Comparison of ENCODE assay signal across 19 cellular contexts in the genomic region with DNA sequence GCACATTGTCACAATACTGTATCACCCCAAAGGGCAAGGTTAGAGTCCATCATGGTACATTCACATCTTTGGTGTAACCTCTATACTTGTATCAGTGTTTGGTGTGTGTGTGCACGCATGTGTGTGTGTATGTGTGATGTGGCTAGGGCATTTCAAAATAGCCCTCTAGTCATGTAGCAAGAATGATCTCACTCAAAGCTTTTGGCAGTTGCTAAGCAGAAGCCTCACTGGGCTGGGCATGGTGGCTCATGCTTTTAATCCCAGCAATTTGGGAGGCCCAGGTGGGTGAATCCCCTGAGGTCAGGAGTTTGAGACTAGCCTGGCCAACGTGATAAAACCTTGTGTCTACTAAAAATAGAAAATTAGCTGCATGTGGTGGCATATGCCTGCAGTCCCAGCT.
"Had no signal": no experiment of that assay in that cellular context is flagged by ENCODE, and none has a peak within 500 bp of the region (broad histone marks: within the 10 kb centered on the region; RNA-seq: fewer than 3 reads in every experiment).

No MANE protein-coding gene starts in this region.

- H3K36me3 ChIP-seq: brain microvascular endothelial cell, lower lobe of right lung, ovary, sigmoid colon, tibial artery, vagina had no signal

- H3K4me3 ChIP-seq: lower lobe of right lung, ovary, sigmoid colon, tibial artery, vagina had no signal

- DNase-seq: activated CD4-positive, alpha-beta T cell treated with anti-CD3 and anti-CD28 coated beads, Interleukin-2, amount 50 U/mL, for 1 hour; activated CD8-positive, alpha-beta memory T cell treated with anti-CD3 and anti-CD28 coated beads for 24 hours; activated naive CD8-positive, alpha-beta T cell treated with anti-CD3 and anti-CD28 coated beads for 36 hours; anterior cingulate cortex; brain microvascular endothelial cell; cerebellar nuclear complex; effector CD8-positive, alpha-beta T cell; head of caudate nucleus; left colon; lower lobe of right lung; midbrain; naive B cell; ovary; sigmoid colon; stimulated activated CD4-positive, alpha-beta T cell treated with anti-CD3 and anti-CD28 coated beads, Interleukin-12 subunit alpha, Interleukin-12 subunit beta, amount 100 ng/mL, for 4 hours; stimulated activated CD4-positive, alpha-beta T cell treated with anti-CD3 and anti-CD28 coated beads, Interleukin-2, amount 100 ng/mL, for 24 hours; tibial artery had no signal

- ATAC-seq: activated CD4-positive, CD25-positive, alpha-beta regulatory T cell treated with anti-CD3 and anti-CD28 coated beads, Interleukin-2, amount 50 U/mL, for 24 hours; left colon; lower lobe of right lung had no signal

- H3K4me1 ChIP-seq: lower lobe of right lung, sigmoid colon, tibial artery, vagina had no signal

- H3K27ac ChIP-seq: brain microvascular endothelial cell, lower lobe of right lung, ovary, sigmoid colon, tibial artery, vagina had no signal

- H3K27me3 ChIP-seq: brain microvascular endothelial cell, ovary, sigmoid colon, tibial artery, vagina had no signal

- H3K9me3 ChIP-seq: lower lobe of right lung, ovary, sigmoid colon, tibial artery, vagina had no signal
